Comparison of ENCODE assay signal across 1 cellular context in the genomic region with DNA sequence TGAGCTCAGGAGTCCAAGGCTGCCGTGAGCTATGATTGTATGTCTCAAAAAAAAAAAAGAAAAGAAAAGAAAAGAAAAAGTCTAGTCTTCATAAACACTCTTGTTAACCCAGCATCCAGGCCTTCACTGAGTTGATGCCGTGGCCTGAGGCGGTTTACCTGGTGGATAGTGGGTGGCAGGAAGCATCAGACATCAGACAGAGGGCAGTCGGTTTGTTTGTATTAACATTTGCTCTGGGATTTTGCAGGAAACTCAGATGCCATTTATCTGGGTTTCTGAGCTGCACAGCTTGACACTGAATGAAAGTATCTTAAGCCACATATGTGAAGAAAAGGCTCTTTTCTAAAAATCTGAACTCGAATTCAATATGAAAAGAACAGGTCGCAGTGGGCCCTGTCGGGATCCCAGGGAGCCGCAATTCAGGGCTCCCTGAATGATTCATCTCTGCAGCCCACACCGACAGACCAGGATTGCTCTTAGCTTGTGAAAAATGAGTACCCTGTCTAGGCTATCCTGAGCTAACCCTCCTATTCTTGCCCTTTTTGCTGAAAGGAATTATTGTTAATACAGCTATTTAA.
TF ChIP-seq lines count a peak whose summit lies in the region.

No MANE protein-coding gene starts in this region.

TF ChIP-seq in HepG2, 621 proteins besides CTCF, POLR2A, EP300 and RAD21 (continued from another document and continues in another):
- TF ChIP-seq, protein P1, sequence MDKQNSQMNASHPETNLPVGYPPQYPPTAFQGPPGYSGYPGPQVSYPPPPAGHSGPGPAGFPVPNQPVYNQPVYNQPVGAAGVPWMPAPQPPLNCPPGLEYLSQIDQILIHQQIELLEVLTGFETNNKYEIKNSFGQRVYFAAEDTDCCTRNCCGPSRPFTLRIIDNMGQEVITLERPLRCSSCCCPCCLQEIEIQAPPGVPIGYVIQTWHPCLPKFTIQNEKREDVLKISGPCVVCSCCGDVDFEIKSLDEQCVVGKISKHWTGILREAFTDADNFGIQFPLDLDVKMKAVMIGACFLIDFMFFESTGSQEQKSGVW (CRISPR knock-in tag; IDR thresholded peaks at IDR 0.05; ENCODE audit: borderline replicate concordance): peak; percentile 63; the same call in 1 of the 2 replicates
- TF ChIP-seq, protein P2, sequence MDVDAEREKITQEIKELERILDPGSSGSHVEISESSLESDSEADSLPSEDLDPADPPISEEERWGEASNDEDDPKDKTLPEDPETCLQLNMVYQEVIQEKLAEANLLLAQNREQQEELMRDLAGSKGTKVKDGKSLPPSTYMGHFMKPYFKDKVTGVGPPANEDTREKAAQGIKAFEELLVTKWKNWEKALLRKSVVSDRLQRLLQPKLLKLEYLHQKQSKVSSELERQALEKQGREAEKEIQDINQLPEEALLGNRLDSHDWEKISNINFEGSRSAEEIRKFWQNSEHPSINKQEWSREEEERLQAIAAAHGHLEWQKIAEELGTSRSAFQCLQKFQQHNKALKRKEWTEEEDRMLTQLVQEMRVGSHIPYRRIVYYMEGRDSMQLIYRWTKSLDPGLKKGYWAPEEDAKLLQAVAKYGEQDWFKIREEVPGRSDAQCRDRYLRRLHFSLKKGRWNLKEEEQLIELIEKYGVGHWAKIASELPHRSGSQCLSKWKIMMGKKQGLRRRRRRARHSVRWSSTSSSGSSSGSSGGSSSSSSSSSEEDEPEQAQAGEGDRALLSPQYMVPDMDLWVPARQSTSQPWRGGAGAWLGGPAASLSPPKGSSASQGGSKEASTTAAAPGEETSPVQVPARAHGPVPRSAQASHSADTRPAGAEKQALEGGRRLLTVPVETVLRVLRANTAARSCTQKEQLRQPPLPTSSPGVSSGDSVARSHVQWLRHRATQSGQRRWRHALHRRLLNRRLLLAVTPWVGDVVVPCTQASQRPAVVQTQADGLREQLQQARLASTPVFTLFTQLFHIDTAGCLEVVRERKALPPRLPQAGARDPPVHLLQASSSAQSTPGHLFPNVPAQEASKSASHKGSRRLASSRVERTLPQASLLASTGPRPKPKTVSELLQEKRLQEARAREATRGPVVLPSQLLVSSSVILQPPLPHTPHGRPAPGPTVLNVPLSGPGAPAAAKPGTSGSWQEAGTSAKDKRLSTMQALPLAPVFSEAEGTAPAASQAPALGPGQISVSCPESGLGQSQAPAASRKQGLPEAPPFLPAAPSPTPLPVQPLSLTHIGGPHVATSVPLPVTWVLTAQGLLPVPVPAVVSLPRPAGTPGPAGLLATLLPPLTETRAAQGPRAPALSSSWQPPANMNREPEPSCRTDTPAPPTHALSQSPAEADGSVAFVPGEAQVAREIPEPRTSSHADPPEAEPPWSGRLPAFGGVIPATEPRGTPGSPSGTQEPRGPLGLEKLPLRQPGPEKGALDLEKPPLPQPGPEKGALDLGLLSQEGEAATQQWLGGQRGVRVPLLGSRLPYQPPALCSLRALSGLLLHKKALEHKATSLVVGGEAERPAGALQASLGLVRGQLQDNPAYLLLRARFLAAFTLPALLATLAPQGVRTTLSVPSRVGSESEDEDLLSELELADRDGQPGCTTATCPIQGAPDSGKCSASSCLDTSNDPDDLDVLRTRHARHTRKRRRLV (CRISPR knock-in tag; IDR thresholded peaks at IDR 0.05): no peak
- no peak for TF ChIP-seq KDM4B (CRISPR knock-in tag; IDR thresholded peaks at IDR 0.05)
- TF ChIP-seq NFE2L2 (IDR thresholded peaks at IDR 0.05; ENCODE audit: low read length): no peak
- TF ChIP-seq, protein P3, sequence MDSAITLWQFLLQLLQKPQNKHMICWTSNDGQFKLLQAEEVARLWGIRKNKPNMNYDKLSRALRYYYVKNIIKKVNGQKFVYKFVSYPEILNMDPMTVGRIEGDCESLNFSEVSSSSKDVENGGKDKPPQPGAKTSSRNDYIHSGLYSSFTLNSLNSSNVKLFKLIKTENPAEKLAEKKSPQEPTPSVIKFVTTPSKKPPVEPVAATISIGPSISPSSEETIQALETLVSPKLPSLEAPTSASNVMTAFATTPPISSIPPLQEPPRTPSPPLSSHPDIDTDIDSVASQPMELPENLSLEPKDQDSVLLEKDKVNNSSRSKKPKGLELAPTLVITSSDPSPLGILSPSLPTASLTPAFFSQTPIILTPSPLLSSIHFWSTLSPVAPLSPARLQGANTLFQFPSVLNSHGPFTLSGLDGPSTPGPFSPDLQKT (CRISPR knock-in tag; IDR thresholded peaks at IDR 0.05; ENCODE audit: borderline replicate concordance): no peak
- TF ChIP-seq, protein P4, sequence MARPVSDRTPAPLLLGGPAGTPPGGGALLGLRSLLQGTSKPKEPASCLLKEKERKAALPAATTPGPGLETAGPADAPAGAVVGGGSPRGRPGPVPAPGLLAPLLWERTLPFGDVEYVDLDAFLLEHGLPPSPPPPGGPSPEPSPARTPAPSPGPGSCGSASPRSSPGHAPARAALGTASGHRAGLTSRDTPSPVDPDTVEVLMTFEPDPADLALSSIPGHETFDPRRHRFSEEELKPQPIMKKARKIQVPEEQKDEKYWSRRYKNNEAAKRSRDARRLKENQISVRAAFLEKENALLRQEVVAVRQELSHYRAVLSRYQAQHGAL (CRISPR knock-in tag; IDR thresholded peaks at IDR 0.05; ENCODE audit: not compliant biosample characterization): no peak
- TF ChIP-seq SUZ12 (IDR thresholded peaks at IDR 0.05; ENCODE audit: low read depth, low read length): no peak
- TF ChIP-seq POLR2AphosphoS5 (IDR thresholded peaks at IDR 0.05; ENCODE audit: low read depth, low read length): no peak
- no peak for TF ChIP-seq ZNF17 (CRISPR knock-in tag; IDR thresholded peaks at IDR 0.05)
- TF ChIP-seq YEATS2 (CRISPR knock-in tag; IDR thresholded peaks at IDR 0.05; ENCODE audit: borderline replicate concordance): 0 out of 2 replicates have a peak, but pooled peaks have one; percentile 5
- TF ChIP-seq THAP11 (CRISPR knock-in tag; IDR thresholded peaks at IDR 0.05): no peak
- TF ChIP-seq ZC3H4 (CRISPR knock-in tag; IDR thresholded peaks at IDR 0.05; ENCODE audit: borderline replicate concordance): no peak; the same call in 1 of the 2 replicates
- TF ChIP-seq, protein P5, sequence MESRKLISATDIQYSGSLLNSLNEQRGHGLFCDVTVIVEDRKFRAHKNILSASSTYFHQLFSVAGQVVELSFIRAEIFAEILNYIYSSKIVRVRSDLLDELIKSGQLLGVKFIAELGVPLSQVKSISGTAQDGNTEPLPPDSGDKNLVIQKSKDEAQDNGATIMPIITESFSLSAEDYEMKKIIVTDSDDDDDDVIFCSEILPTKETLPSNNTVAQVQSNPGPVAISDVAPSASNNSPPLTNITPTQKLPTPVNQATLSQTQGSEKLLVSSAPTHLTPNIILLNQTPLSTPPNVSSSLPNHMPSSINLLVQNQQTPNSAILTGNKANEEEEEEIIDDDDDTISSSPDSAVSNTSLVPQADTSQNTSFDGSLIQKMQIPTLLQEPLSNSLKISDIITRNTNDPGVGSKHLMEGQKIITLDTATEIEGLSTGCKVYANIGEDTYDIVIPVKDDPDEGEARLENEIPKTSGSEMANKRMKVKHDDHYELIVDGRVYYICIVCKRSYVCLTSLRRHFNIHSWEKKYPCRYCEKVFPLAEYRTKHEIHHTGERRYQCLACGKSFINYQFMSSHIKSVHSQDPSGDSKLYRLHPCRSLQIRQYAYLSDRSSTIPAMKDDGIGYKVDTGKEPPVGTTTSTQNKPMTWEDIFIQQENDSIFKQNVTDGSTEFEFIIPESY (CRISPR knock-in tag; IDR thresholded peaks at IDR 0.05): no peak
- no peak for TF ChIP-seq ZNF337 (CRISPR knock-in tag; IDR thresholded peaks at IDR 0.05; ENCODE audit: borderline replicate concordance, low read depth)
- TF ChIP-seq ZFP41 (CRISPR knock-in tag; IDR thresholded peaks at IDR 0.05; ENCODE audit: borderline replicate concordance): no peak
- TF ChIP-seq TRIM24 (CRISPR knock-in tag; IDR thresholded peaks at IDR 0.05): no peak
- TF ChIP-seq NCOA1 (CRISPR knock-in tag; IDR thresholded peaks at IDR 0.05): no peak
- no peak for TF ChIP-seq SALL1 (CRISPR knock-in tag; IDR thresholded peaks at IDR 0.05)
- TF ChIP-seq JUN (CRISPR knock-in tag; IDR thresholded peaks at IDR 0.05): no peak
- TF ChIP-seq ZNF543 (CRISPR knock-in tag; IDR thresholded peaks at IDR 0.05): no peak
- TF ChIP-seq, protein P6, sequence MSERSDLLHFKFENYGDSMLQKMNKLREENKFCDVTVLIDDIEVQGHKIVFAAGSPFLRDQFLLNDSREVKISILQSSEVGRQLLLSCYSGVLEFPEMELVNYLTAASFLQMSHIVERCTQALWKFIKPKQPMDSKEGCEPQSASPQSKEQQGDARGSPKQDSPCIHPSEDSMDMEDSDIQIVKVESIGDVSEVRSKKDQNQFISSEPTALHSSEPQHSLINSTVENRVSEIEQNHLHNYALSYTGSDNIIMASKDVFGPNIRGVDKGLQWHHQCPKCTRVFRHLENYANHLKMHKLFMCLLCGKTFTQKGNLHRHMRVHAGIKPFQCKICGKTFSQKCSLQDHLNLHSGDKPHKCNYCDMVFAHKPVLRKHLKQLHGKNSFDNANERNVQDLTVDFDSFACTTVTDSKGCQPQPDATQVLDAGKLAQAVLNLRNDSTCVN (CRISPR knock-in tag; IDR thresholded peaks at IDR 0.05; ENCODE audit: borderline replicate concordance): no peak
- TF ChIP-seq, protein P7, sequence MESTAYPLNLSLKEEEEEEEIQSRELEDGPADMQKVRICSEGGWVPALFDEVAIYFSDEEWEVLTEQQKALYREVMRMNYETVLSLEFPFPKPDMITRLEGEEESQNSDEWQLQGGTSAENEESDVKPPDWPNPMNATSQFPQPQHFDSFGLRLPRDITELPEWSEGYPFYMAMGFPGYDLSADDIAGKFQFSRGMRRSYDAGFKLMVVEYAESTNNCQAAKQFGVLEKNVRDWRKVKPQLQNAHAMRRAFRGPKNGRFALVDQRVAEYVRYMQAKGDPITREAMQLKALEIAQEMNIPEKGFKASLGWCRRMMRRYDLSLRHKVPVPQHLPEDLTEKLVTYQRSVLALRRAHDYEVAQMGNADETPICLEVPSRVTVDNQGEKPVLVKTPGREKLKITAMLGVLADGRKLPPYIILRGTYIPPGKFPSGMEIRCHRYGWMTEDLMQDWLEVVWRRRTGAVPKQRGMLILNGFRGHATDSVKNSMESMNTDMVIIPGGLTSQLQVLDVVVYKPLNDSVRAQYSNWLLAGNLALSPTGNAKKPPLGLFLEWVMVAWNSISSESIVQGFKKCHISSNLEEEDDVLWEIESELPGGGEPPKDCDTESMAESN (CRISPR knock-in tag; conservative IDR thresholded peaks at IDR 0.05): no peak
- no peak; the same call in 1 of the 2 replicates for TF ChIP-seq ELF3 (CRISPR knock-in tag; IDR thresholded peaks at IDR 0.05)
- no peak for TF ChIP-seq ZNF383 (CRISPR knock-in tag; IDR thresholded peaks at IDR 0.05; ENCODE audit: borderline replicate concordance)
- TF ChIP-seq, protein P8, sequence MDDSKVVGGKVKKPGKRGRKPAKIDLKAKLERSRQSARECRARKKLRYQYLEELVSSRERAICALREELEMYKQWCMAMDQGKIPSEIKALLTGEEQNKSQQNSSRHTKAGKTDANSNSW (CRISPR knock-in tag; IDR thresholded peaks at IDR 0.05; ENCODE audit: borderline replicate concordance): no peak
- no peak for TF ChIP-seq CCDC6 (CRISPR knock-in tag; IDR thresholded peaks at IDR 0.05)
- TF ChIP-seq, protein P9, sequence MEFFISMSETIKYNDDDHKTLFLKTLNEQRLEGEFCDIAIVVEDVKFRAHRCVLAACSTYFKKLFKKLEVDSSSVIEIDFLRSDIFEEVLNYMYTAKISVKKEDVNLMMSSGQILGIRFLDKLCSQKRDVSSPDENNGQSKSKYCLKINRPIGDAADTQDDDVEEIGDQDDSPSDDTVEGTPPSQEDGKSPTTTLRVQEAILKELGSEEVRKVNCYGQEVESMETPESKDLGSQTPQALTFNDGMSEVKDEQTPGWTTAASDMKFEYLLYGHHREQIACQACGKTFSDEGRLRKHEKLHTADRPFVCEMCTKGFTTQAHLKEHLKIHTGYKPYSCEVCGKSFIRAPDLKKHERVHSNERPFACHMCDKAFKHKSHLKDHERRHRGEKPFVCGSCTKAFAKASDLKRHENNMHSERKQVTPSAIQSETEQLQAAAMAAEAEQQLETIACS (CRISPR knock-in tag; IDR thresholded peaks at IDR 0.05): no peak
- TF ChIP-seq HOXA7 (CRISPR knock-in tag; IDR thresholded peaks at IDR 0.05): no peak
- 0 out of 2 replicates have a peak, but pooled peaks have one; percentile 17 for TF ChIP-seq ERF (CRISPR knock-in tag; IDR thresholded peaks at IDR 0.05)
- TF ChIP-seq, protein P10, sequence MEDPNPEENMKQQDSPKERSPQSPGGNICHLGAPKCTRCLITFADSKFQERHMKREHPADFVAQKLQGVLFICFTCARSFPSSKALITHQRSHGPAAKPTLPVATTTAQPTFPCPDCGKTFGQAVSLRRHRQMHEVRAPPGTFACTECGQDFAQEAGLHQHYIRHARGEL (CRISPR knock-in tag; IDR thresholded peaks at IDR 0.05): no peak
- TF ChIP-seq, protein P11, sequence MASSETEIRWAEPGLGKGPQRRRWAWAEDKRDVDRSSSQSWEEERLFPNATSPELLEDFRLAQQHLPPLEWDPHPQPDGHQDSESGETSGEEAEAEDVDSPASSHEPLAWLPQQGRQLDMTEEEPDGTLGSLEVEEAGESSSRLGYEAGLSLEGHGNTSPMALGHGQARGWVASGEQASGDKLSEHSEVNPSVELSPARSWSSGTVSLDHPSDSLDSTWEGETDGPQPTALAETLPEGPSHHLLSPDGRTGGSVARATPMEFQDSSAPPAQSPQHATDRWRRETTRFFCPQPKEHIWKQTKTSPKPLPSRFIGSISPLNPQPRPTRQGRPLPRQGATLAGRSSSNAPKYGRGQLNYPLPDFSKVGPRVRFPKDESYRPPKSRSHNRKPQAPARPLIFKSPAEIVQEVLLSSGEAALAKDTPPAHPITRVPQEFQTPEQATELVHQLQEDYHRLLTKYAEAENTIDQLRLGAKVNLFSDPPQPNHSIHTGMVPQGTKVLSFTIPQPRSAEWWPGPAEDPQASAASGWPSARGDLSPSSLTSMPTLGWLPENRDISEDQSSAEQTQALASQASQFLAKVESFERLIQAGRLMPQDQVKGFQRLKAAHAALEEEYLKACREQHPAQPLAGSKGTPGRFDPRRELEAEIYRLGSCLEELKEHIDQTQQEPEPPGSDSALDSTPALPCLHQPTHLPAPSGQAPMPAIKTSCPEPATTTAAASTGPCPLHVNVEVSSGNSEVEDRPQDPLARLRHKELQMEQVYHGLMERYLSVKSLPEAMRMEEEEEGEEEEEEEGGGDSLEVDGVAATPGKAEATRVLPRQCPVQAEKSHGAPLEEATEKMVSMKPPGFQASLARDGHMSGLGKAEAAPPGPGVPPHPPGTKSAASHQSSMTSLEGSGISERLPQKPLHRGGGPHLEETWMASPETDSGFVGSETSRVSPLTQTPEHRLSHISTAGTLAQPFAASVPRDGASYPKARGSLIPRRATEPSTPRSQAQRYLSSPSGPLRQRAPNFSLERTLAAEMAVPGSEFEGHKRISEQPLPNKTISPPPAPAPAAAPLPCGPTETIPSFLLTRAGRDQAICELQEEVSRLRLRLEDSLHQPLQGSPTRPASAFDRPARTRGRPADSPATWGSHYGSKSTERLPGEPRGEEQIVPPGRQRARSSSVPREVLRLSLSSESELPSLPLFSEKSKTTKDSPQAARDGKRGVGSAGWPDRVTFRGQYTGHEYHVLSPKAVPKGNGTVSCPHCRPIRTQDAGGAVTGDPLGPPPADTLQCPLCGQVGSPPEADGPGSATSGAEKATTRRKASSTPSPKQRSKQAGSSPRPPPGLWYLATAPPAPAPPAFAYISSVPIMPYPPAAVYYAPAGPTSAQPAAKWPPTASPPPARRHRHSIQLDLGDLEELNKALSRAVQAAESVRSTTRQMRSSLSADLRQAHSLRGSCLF (CRISPR knock-in tag; IDR thresholded peaks at IDR 0.05; ENCODE audit: borderline replicate concordance): no peak
- no peak for TF ChIP-seq ZNF878 (CRISPR knock-in tag; IDR thresholded peaks at IDR 0.05)
- TF ChIP-seq HNRNPUL1 (IDR thresholded peaks at IDR 0.05; ENCODE audit: low read depth, low read length): no peak
- TF ChIP-seq NR2F1 (CRISPR knock-in tag; IDR thresholded peaks at IDR 0.05): no peak
